In the genomic region with DNA sequence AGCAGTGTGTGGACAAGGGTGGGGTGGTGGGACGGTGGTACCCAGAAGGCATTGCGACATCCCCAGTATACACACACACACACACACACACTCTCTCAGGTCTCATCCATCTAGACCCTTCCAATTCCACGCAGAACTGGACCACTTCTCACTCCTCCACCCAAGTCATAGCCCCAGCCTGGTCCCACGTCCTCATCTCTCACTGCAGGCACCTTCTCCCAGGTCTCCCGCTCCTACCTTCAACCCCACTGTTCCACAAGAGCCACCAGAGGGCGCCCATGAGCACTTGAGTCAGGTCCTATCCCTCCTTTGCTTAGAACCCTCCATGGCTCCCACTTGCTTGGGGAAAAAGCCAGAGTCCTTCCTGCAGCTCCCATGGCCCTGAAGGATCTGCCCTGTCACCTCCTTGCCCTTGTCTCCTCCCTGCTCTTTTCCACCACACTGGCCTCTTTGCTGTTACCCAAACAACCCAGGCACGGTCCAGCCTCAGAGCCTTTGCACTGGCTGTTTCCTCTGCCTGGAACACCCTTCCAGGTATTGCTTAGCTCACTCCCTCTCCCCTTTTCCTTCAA, we compare ENCODE assay signal across 9 cellular contexts.
DNase-seq lines count a peak whose midpoint lies in the region; ATAC-seq and TF ChIP-seq lines count a peak whose summit lies in the region.
"Had no signal": no experiment of that assay in that cellular context is flagged by ENCODE, and none has a peak within 500 bp of the region (broad histone marks: within the 10 kb centered on the region; RNA-seq: fewer than 3 reads in every experiment).

No MANE protein-coding gene starts in this region.

- H4K20me1 ChIP-seq in mammary epithelial cell (ENCODE audit: insufficient read depth, low read length) = no peaks in the 10 kb centered on the region

- H3K9me3 Mint-ChIP-seq in mesothelial cell of epicardium = no peaks in the 10 kb centered on the region
- H3K9me3 Mint-ChIP-seq: dendritic cell treated with granulocyte-macrophage colony-stimulating factor and Interleukin-4, amounts not matched to agents 40 ng/mL and 50 ng/mL, for 4 days had no signal

- no TSS peak for BruUV-seq in mammary epithelial cell (replicated peaks; lab: Mats Ljungman, UMichigan)

- peaks cover 5% of the 10 kb centered on the region for H3K4me1 Mint-ChIP-seq in mesothelial cell of epicardium

- H3K27me3 ChIP-seq in MG63 (no peaks in the 10 kb centered on the region), WERI-Rb-1 (ENCODE audit: insufficient read depth, low read depth, severe bottlenecking) (no peaks in the 10 kb centered on the region), mammary epithelial cell (ENCODE audit: insufficient read depth, low read length) (no peaks in the 10 kb centered on the region), right lobe of liver (no peaks in the 10 kb centered on the region)

- ATAC-seq in right lobe of liver = peak; percentile 39 to 72 (median 60)
- ATAC-seq in HG02610 (IDR thresholded peaks at IDR 0.05; ENCODE audit: unreplicated experiment) = no peak

- no peak overlapping the region for H2AFZ ChIP-seq in mammary epithelial cell (ENCODE audit: low read depth, low read length)

- TF ChIP-seq CTCF in WERI-Rb-1 (IDR thresholded peaks at IDR 0.05; ENCODE audit: low read depth, low read length) (peak; percentile 83), mammary epithelial cell (conservative IDR thresholded peaks at IDR 0.05 in 1 of 2, IDR thresholded peaks at IDR 0.05 in 1 of 2; ENCODE audit: extremely low read depth in 1 of 2, insufficient read depth in 1 of 2, low read depth in 1 of 2, low read length in 2 of 2) (peak; percentile 59 to 62), right lobe of liver (IDR thresholded peaks at IDR 0.05) (peak; percentile 37 to 57 (median 52)), mesothelial cell of epicardium (IDR thresholded peaks at IDR 0.05; ENCODE audit: unreplicated experiment) (no peak)

- no peak overlapping the region for H3K4me3 Mint-ChIP-seq in mesothelial cell of epicardium
- H3K4me3 Mint-ChIP-seq: dendritic cell treated with granulocyte-macrophage colony-stimulating factor and Interleukin-4, amounts not matched to agents 40 ng/mL and 50 ng/mL, for 4 days had no signal

- dilution Hi-C loops in mammary epithelial cell (cut with HindIII; ENCODE audit: low sequenced_read_pairs) = loop anchor here (5.0 kb wide), 3 partner anchors 36 to 86 kb away; no protein-coding TSS in a partner anchor

- H3K27me3 Mint-ChIP-seq in mesothelial cell of epicardium (ENCODE audit: low read depth) = no peaks in the 10 kb centered on the region

- DNase-seq in GM03348 (ENCODE audit: low spot score) (peak; percentile 63), MG63 (peak; percentile 79), WERI-Rb-1 (peak; percentile 74), mammary epithelial cell (peak; percentile 33), right lobe of liver (peak; percentile 67 to 76 (median 73)), mesothelial cell of epicardium (ENCODE audit: low spot score in 2 of 2, unreplicated experiment in 2 of 2) (no peak)
- DNase-seq in stimulated activated CD8-positive, alpha-beta memory T cell treated with anti-CD3 and anti-CD28 coated beads, Interleukin-2, amount 100 ng/mL, for 48 hours (ENCODE audit: low read depth in 2 of 2) = peak; percentile 58 to 66

- H3K4me3 ChIP-seq in MG63 (no peak overlapping the region), WERI-Rb-1 (ENCODE audit: low read depth, low read length) (no peak overlapping the region), mammary epithelial cell (replicated peaks in 1 of 3; ENCODE audit: insufficient read depth in 1 of 3, low read depth in 2 of 3, low read length in 3 of 3) (no peak overlapping the region), right lobe of liver (no peak overlapping the region)

- H3K36me3 ChIP-seq in MG63 = peaks cover 3% of the 10 kb centered on the region; the same call in 1 of the 2 replicates
- no peaks in the 10 kb centered on the region for H3K36me3 ChIP-seq in WERI-Rb-1
- H3K36me3 ChIP-seq in mammary epithelial cell (ENCODE audit: insufficient read depth, low read length) = no peaks in the 10 kb centered on the region
- H3K36me3 ChIP-seq in right lobe of liver = no peaks in the 10 kb centered on the region

- H3K27ac Mint-ChIP-seq in mesothelial cell of epicardium = no peak overlapping the region
- H3K27ac Mint-ChIP-seq: dendritic cell treated with granulocyte-macrophage colony-stimulating factor and Interleukin-4, amounts not matched to agents 40 ng/mL and 50 ng/mL, for 4 days had no signal

- TF ChIP-seq POLR2A in right lobe of liver (IDR thresholded peaks at IDR 0.05) = no peak

- H3K36me3 Mint-ChIP-seq in mesothelial cell of epicardium = no peaks in the 10 kb centered on the region

- no peak overlapping the region for H3K4me2 ChIP-seq in mammary epithelial cell (ENCODE audit: insufficient read depth, low read depth, low read length)

- intact Hi-C loops in mammary epithelial cell (cut with micrococcal nuclease) (loop anchor here (5.0 kb wide), 2 partner anchors 49 to 61 kb away; partner anchors contain the start of genes IER2 and STX10), right lobe of liver (cut with DNase I) (no loop called here)

- H3K9me3 ChIP-seq in MG63 (no peaks in the 10 kb centered on the region), WERI-Rb-1 (ENCODE audit: severe bottlenecking) (no peaks in the 10 kb centered on the region), mammary epithelial cell (replicated peaks; ENCODE audit: insufficient read depth, low read length) (no peaks in the 10 kb centered on the region), right lobe of liver (no peaks in the 10 kb centered on the region)

- no peak overlapping the region for H3K9ac ChIP-seq in mammary epithelial cell (ENCODE audit: insufficient read depth, low read length)

- in situ Hi-C loops in mammary epithelial cell (cut with MboI; ENCODE audit: low sequenced_read_pairs in 2 of 2) = no loop called here

- H3K4me1 ChIP-seq in mammary epithelial cell (ENCODE audit: insufficient read depth, low read length) (no peaks in the 10 kb centered on the region), right lobe of liver (no peaks in the 10 kb centered on the region)

- WGBS in mammary epithelial cell (ENCODE audit: low coverage, missing lambda C conversion rate) = 71% methylated on average over 4 of the region's 7 CpGs
- 15% methylated on average over 3 of the region's 7 CpGs for WGBS in right lobe of liver (ENCODE audit: insufficient coverage, low coverage, low lambda C conversion rate, missing lambda C conversion rate)

- H3K27ac ChIP-seq in WERI-Rb-1 (no peak overlapping the region), mammary epithelial cell (ENCODE audit: insufficient read depth, low read depth, low read length) (no peak overlapping the region), right lobe of liver (no peak overlapping the region)

- CTCF ChIA-PET in mammary epithelial cell (lab: Charles Lee; ENCODE audit: low non-redundant PET) = no interaction called here

- H3K79me2 ChIP-seq in mammary epithelial cell (ENCODE audit: insufficient read depth, low read length) = no peaks in the 10 kb centered on the region

Comparison
In these comparisons a context has a peak if more than half of its experiments do, and no peak if none do; other contexts are left out.
1. DNase-seq: peak in GM03348 (single experiment), MG63 (single experiment), WERI-Rb-1 (single experiment), mammary epithelial cell (single experiment), right lobe of liver (3 of 3) and stimulated activated CD8-positive, alpha-beta memory T cell treated with anti-CD3 and anti-CD28 coated beads, Interleukin-2, amount 100 ng/mL, for 48 hours (2 of 2); none in mesothelial cell of epicardium (0 of 2).